Comparison of ENCODE assay signal across 23 cellular contexts in the genomic region with DNA sequence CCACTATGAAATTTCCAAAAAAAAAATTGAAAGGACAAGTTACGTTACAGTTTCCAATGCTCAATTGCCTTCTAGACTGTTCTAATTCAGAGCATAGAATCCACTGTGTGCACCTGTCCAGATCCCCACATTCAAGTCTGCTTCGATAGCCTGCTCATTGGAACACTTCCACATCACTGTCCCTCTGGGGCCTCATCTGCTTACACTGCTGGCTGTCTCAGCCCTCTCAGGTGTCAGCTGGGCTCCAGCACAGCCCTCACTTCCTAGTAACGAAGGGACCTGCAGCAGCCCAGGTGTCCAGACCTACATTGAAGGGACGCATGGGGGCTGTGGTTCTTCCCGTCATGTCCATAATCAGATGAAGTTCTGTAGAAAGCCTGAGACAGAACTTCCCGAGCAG.
A peak's percentile ranks its signal among the peaks of the same experiment; 100 is the strongest.
DNase-seq lines count a peak whose midpoint lies in the region; ATAC-seq and TF ChIP-seq lines count a peak whose summit lies in the region.
"Had no signal": no experiment of that assay in that cellular context is flagged by ENCODE, and none has a peak within 500 bp of the region (broad histone marks: within the 10 kb centered on the region; RNA-seq: fewer than 3 reads in every experiment).

No MANE protein-coding gene starts in this region.

- no peaks in the 10 kb centered on the region for H3K36me3 ChIP-seq in DND-41 (ENCODE audit: insufficient read depth, low read length)
- no peaks in the 10 kb centered on the region for H3K36me3 ChIP-seq in OCI-LY1 (ENCODE audit: insufficient read depth, low read length)
- H3K36me3 ChIP-seq: Peyer's patch, SJSA1 had no signal

- no peaks in the 10 kb centered on the region for H4K20me1 ChIP-seq in DND-41 (ENCODE audit: insufficient read depth, low read length)
- no peaks in the 10 kb centered on the region for H4K20me1 ChIP-seq in OCI-LY1 (ENCODE audit: insufficient read depth, low read length)

- H3K79me2 ChIP-seq in DND-41 (ENCODE audit: insufficient read depth, low read length) (no peaks in the 10 kb centered on the region), OCI-LY1 (ENCODE audit: insufficient read depth, low read length) (no peaks in the 10 kb centered on the region)

- peaks cover 7% of the 10 kb centered on the region for H3K4me1 Mint-ChIP-seq in memory B cell

- no peaks in the 10 kb centered on the region for H3F3A ChIP-seq in OCI-LY1 (ENCODE audit: insufficient read depth, low read length)

- CTCF ChIA-PET in RWPE1 (lab: Yijun Ruan, JAX), result no interaction called here

- DNase-seq in DND-41 (no peak), memory B cell (ENCODE audit: low spot score in 2 of 2) (no peak), RWPE1 (ENCODE audit: low spot score) (no peak), H4 (ENCODE audit: low spot score) (no peak), HPDE6-E6E7 (ENCODE audit: extremely low spot score) (no peak), G401 (ENCODE audit: low spot score) (no peak)
- DNase-seq: Calu3; CD8-positive, alpha-beta memory T cell; DMS53; Kasumi-1; NCI-H1417; NCI-H1694 treated with DMSO at 0.1 percent for 48 hours; NCI-H2081 treated with DMSO at 0.1 percent for 48 hours; NCI-H2227 treated with DMSO at 0.1 percent for 48 hours; NCI-H510A; NK-92 treated with Interleukin-12 subunit alpha and Interleukin-12 subunit beta, amount 100 ng/mL, for 24 hours; Peyer's patch had no signal

- H2AFZ ChIP-seq in DND-41 (ENCODE audit: low read depth, low read length) (no peak overlapping the region), OCI-LY1 (ENCODE audit: low read length) (peak overlapping the region; percentile 3; the same call in 1 of the 2 replicates)

- TF ChIP-seq CTCF in DND-41 (IDR thresholded peaks at IDR 0.05; ENCODE audit: borderline replicate concordance, extremely low read depth, low read length, poor library complexity, severe bottlenecking) (no peak), OCI-LY1 (IDR thresholded peaks at IDR 0.05; ENCODE audit: low read length) (no peak), RWPE1 (conservative IDR thresholded peaks at IDR 0.05; ENCODE audit: low read depth) (no peak)

- H3K27me3 ChIP-seq in DND-41 (ENCODE audit: insufficient read depth, low read length, poor library complexity), result no peaks in the 10 kb centered on the region
- H3K27me3 ChIP-seq in OCI-LY1 (ENCODE audit: insufficient read depth, low read length), result no peaks in the 10 kb centered on the region
- H3K27me3 ChIP-seq: Peyer's patch, SJSA1 had no signal

- no peak overlapping the region for H3K9ac ChIP-seq in DND-41 (ENCODE audit: low read depth, low read length)
- no peak overlapping the region; the same call in 1 of the 2 replicates for H3K9ac ChIP-seq in OCI-LY1 (ENCODE audit: low read length)

- peaks cover 1% of the 10 kb centered on the region for H3K36me3 Mint-ChIP-seq in memory B cell

- H3K27ac Mint-ChIP-seq in memory B cell, result no peak overlapping the region
- H3K27ac Mint-ChIP-seq: CD8-positive, alpha-beta memory T cell had no signal

- no peak overlapping the region for H3K4me3 ChIP-seq in DND-41 (ENCODE audit: low read depth in 1 of 2, low read length in 2 of 2)
- H3K4me3 ChIP-seq in OCI-LY1 (ENCODE audit: low read depth, low read length, poor library complexity, severe bottlenecking), result no peak overlapping the region
- H3K4me3 ChIP-seq: GM12878, Peyer's patch, SJSA1 had no signal

- no peaks in the 10 kb centered on the region for H3K27me3 Mint-ChIP-seq in memory B cell
- H3K27me3 Mint-ChIP-seq: CD8-positive, alpha-beta memory T cell had no signal

- no peak overlapping the region for H3K4me2 ChIP-seq in DND-41 (ENCODE audit: insufficient read depth, low read length)
- peak overlapping the region; percentile 53 for H3K4me2 ChIP-seq in OCI-LY1 (ENCODE audit: low read length)

- no peaks in the 10 kb centered on the region for H3K9me3 ChIP-seq in DND-41 (ENCODE audit: insufficient read depth, low read length, severe bottlenecking)
- no peaks in the 10 kb centered on the region for H3K9me3 ChIP-seq in OCI-LY1 (ENCODE audit: low read length)
- H3K9me3 ChIP-seq: Peyer's patch, SJSA1 had no signal

- H3K9me3 Mint-ChIP-seq in memory B cell, result no peaks in the 10 kb centered on the region

- peak; percentile 33; the same call in 2 of the 3 replicates for ATAC-seq in DND-41 (ENCODE audit: insufficient read depth, low read depth)
- peak; percentile 47 for ATAC-seq in HG02759 (IDR thresholded peaks at IDR 0.05; ENCODE audit: unreplicated experiment)
- ATAC-seq in memory B cell (ENCODE audit: low read depth), result peak; percentile 35
- ATAC-seq: GM12878, Right ventricle myocardium inferior had no signal

- in situ Hi-C loops in G401 (cut with HindIII; ENCODE audit: low sequenced_read_pairs), result no loop called here

- no peaks in the 10 kb centered on the region for H3K9me2 ChIP-seq in OCI-LY1 (ENCODE audit: low read depth, low read length)

- POLR2A ChIA-PET in RWPE1 (lab: Yijun Ruan, JAX; ENCODE audit: low non-redundant PET), result no interaction called here

- no peak overlapping the region for H3K4me3 Mint-ChIP-seq in memory B cell
- H3K4me3 Mint-ChIP-seq: CD8-positive, alpha-beta memory T cell had no signal

- H3K4me1 ChIP-seq in DND-41 (ENCODE audit: insufficient read depth, low read length) (0 out of 2 replicates have a peak, but pooled peaks cover 2% of the 10 kb centered on the region), OCI-LY1 (ENCODE audit: insufficient read depth, low read length, severe bottlenecking) (peaks cover 31% of the 10 kb centered on the region)
- H3K4me1 ChIP-seq: Peyer's patch, SJSA1 had no signal

- H3K27ac ChIP-seq in DND-41 (ENCODE audit: low read length) (no peak overlapping the region), OCI-LY1 (ENCODE audit: low read depth, low read length, poor library complexity, severe bottlenecking) (peak overlapping the region; percentile 2), RWPE1 (no peak overlapping the region)
- H3K27ac ChIP-seq: C4-2B, Peyer's patch, SJSA1 had no signal
